In the genomic region with DNA sequence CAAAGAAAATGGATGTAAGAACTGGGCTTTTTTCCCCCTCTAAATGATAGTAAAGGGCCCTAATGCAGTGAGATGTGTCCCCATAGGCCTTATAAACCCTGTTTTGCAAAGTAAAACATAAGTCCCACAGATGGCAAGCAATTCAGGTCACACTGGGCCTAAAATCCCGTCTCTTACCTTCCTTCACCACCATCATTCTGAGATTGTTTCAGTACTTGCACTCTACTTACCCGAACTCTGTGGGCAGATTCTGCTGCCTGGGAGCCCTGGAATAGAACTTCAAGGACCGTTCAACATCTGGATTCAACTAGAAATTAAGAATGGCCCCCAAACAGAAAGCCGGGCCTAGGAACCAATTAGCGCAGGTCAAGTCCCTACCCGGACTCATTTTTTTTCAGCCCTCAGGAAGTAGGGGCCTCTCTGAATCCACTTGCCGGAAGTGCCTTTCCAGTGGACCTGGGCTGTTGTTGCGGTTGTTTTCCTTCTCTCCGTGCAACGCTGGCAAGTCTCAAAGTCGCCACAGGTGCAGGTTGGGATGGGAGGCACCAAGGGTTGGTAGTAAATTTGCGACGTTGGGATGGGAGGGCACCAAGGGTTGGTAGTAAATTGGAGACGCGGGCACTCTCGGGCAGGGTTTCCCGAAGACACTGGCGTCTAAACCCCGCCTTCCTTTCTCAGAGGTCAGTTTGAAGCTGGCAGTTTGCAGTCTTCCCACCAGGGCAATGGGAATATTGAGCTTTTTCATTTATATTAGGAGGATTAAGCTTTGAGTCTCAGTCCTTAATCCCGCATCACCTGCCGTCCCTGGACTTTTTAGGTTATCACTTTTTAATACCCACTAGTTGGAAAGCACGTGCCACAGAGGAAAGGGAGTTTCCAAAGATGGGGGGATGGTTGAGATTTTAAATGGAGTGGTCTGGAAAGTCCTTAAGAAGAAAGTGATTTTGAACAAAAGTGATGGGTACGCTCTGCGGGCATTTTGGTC, we compare ENCODE assay signal across 1 cellular context.
TF ChIP-seq lines count a peak whose summit lies in the region.

A gene with protein sequence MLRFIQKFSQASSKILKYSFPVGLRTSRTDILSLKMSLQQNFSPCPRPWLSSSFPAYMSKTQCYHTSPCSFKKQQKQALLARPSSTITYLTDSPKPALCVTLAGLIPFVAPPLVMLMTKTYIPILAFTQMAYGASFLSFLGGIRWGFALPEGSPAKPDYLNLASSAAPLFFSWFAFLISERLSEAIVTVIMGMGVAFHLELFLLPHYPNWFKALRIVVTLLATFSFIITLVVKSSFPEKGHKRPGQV (plus strand): TSS at position 429 of the 985 bp plus-strand sequence. CDS start 2,888 bp downstream, outside the sequence.

TF ChIP-seq in K562, 482 proteins besides CTCF, POLR2A, EP300 and RAD21 (continued from another document and continues in another):
- TF ChIP-seq, protein P1, sequence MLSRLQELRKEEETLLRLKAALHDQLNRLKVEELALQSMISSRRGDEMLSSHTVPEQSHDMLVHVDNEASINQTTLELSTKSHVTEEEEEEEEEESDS (CRISPR knock-in tag; IDR thresholded peaks at IDR 0.05), result no peak
- TF ChIP-seq NRF1 (conservative IDR thresholded peaks at IDR 0.05 in 1 of 2, IDR thresholded peaks at IDR 0.05 in 1 of 2) (peak in 1 of 2 experiments; percentile 30; a peak in 2 of 4 replicates), HNRNPK (IDR thresholded peaks at IDR 0.05; ENCODE audit: low read depth, low read length, poor library complexity, severe bottlenecking) (no peak), CBX1 (IDR thresholded peaks at IDR 0.05; ENCODE audit: low read depth) (peak; percentile 52), STAT5B (CRISPR knock-in tag; IDR thresholded peaks at IDR 0.05) (no peak), PML (IDR thresholded peaks at IDR 0.05; ENCODE audit: low read length) (peak; percentile 87), LCOR (CRISPR knock-in tag; IDR thresholded peaks at IDR 0.05) (peak; percentile 57; the same call in 1 of the 2 replicates), SREBF1 (IDR thresholded peaks at IDR 0.05; ENCODE audit: borderline replicate concordance, low read depth, low read length) (no peak), TSC22D4 (tag; IDR thresholded peaks at IDR 0.05) (no peak), FUS (optimal IDR thresholded peaks at IDR 0.05; ENCODE audit: low read depth, low read length) (no peak), ESRRB (CRISPR knock-in tag; IDR thresholded peaks at IDR 0.05; ENCODE audit: borderline replicate concordance) (peak; percentile 62; the same call in 1 of the 2 replicates), PPARD (CRISPR knock-in tag; IDR thresholded peaks at IDR 0.05) (no peak), ZNF124 (CRISPR knock-in tag; IDR thresholded peaks at IDR 0.05) (no peak), HDAC1 (IDR thresholded peaks at IDR 0.05) (peak in 1 of 2 experiments; percentile 90; a peak in 2 of 4 replicates), KAT7 (CRISPR knock-in tag; IDR thresholded peaks at IDR 0.05; ENCODE audit: borderline replicate concordance) (peak; percentile 4; the same call in 1 of the 2 replicates), ZNF224 (CRISPR knock-in tag; IDR thresholded peaks at IDR 0.05) (no peak), NR2C2 (CRISPR knock-in tag; IDR thresholded peaks at IDR 0.05) (peak; percentile 65), NR2C2 (tag; IDR thresholded peaks at IDR 0.05) (peak; percentile 87), MEF2A (IDR thresholded peaks at IDR 0.05; ENCODE audit: control insufficient read depth, low read depth, low read length) (no peak), PCBP2 (IDR thresholded peaks at IDR 0.05; ENCODE audit: low read depth, low read length, poor library complexity, severe bottlenecking) (no peak), POLR2AphosphoS5 (IDR thresholded peaks at IDR 0.05; ENCODE audit: control insufficient read depth, insufficient read depth, low read depth, low read length) (peak; percentile 90), ZNF184 (CRISPR knock-in tag; IDR thresholded peaks at IDR 0.05) (no peak), DIDO1 (tag; IDR thresholded peaks at IDR 0.05; ENCODE audit: low read depth) (peak; percentile 96), ZKSCAN8 (CRISPR knock-in tag; IDR thresholded peaks at IDR 0.05) (no peak), SOX6 (IDR thresholded peaks at IDR 0.05) (peak; percentile 64), ZNF146 (CRISPR knock-in tag; IDR thresholded peaks at IDR 0.05; ENCODE audit: unreplicated experiment) (no peak), RFX7 (CRISPR knock-in tag; IDR thresholded peaks at IDR 0.05) (no peak), LEF1 (IDR thresholded peaks at IDR 0.05) (peak; percentile 26; the same call in 1 of the 2 replicates), PYGO2 (tag; IDR thresholded peaks at IDR 0.05) (peak; percentile 58; the same call in 1 of the 2 replicates), JUNB (CRISPR knock-in tag; conservative IDR thresholded peaks at IDR 0.05) (no peak), ZSCAN32 (CRISPR knock-in tag; IDR thresholded peaks at IDR 0.05) (no peak), EWSR1 (IDR thresholded peaks at IDR 0.05; ENCODE audit: borderline replicate concordance, low read depth, partially characterized antibody) (no peak), ARHGAP35 (IDR thresholded peaks at IDR 0.05; ENCODE audit: partially characterized antibody) (no peak), PRMT5 (CRISPR knock-in tag; IDR thresholded peaks at IDR 0.05) (no peak), FIP1L1 (IDR thresholded peaks at IDR 0.05; ENCODE audit: low read depth, low read length, poor library complexity, severe bottlenecking) (no peak), KLF13 (tag; IDR thresholded peaks at IDR 0.05; ENCODE audit: borderline replicate concordance, low read depth) (no peak), KLF16 (IDR thresholded peaks at IDR 0.05) (no peak), HNRNPLL (IDR thresholded peaks at IDR 0.05; ENCODE audit: low read depth, low read length, poor library complexity, severe bottlenecking) (peak; percentile 63), RHOXF2B (CRISPR knock-in tag; conservative IDR thresholded peaks at IDR 0.05) (no peak), HNRNPL (IDR thresholded peaks at IDR 0.05; ENCODE audit: low read depth, low read length) (no peak), SRSF1 (IDR thresholded peaks at IDR 0.05; ENCODE audit: low read depth, low read length) (no peak), HEY1 (CRISPR knock-in tag; IDR thresholded peaks at IDR 0.05; ENCODE audit: borderline replicate concordance) (no peak), GABPA (tag; conservative IDR thresholded peaks at IDR 0.05; ENCODE audit: low read depth) (peak; percentile 100), GTF2E2 (tag; IDR thresholded peaks at IDR 0.05) (peak; percentile 99), ZNF696 (CRISPR knock-in tag; conservative IDR thresholded peaks at IDR 0.05) (no peak), PHB2 (IDR thresholded peaks at IDR 0.05; ENCODE audit: low read depth) (no peak), TCF7 (IDR thresholded peaks at IDR 0.05; ENCODE audit: borderline replicate concordance) (no peak), ZNF282 (CRISPR knock-in tag; IDR thresholded peaks at IDR 0.05) (no peak), ETV6 (IDR thresholded peaks at IDR 0.05; ENCODE audit: borderline replicate concordance in 1 of 2, low read depth in 2 of 2, low read length in 1 of 2) (no peak; a peak in 1 of 4 replicates), ETV6 (CRISPR knock-in tag; IDR thresholded peaks at IDR 0.05; ENCODE audit: borderline replicate concordance) (no peak), SMAD1 (IDR thresholded peaks at IDR 0.05; ENCODE audit: low read depth, low read length, partially characterized antibody) (peak; percentile 36), NR4A1 (CRISPR knock-in tag; IDR thresholded peaks at IDR 0.05) (no peak), NR4A1 (tag; IDR thresholded peaks at IDR 0.05) (0 out of 2 replicates have a peak, but pooled peaks have one; percentile 35), NCOA1 (IDR thresholded peaks at IDR 0.05; ENCODE audit: low read depth) (peak; percentile 99), MEIS2 (IDR thresholded peaks at IDR 0.05; ENCODE audit: partially characterized antibody) (no peak), ILK (tag; IDR thresholded peaks at IDR 0.05; ENCODE audit: borderline replicate concordance, low read depth) (no peak), ZNF444 (CRISPR knock-in tag; IDR thresholded peaks at IDR 0.05) (no peak), ZNF212 (CRISPR knock-in tag; IDR thresholded peaks at IDR 0.05) (no peak), RBM17 (IDR thresholded peaks at IDR 0.05; ENCODE audit: borderline replicate concordance, low read depth, low read length) (no peak)
- TF ChIP-seq, protein P2, sequence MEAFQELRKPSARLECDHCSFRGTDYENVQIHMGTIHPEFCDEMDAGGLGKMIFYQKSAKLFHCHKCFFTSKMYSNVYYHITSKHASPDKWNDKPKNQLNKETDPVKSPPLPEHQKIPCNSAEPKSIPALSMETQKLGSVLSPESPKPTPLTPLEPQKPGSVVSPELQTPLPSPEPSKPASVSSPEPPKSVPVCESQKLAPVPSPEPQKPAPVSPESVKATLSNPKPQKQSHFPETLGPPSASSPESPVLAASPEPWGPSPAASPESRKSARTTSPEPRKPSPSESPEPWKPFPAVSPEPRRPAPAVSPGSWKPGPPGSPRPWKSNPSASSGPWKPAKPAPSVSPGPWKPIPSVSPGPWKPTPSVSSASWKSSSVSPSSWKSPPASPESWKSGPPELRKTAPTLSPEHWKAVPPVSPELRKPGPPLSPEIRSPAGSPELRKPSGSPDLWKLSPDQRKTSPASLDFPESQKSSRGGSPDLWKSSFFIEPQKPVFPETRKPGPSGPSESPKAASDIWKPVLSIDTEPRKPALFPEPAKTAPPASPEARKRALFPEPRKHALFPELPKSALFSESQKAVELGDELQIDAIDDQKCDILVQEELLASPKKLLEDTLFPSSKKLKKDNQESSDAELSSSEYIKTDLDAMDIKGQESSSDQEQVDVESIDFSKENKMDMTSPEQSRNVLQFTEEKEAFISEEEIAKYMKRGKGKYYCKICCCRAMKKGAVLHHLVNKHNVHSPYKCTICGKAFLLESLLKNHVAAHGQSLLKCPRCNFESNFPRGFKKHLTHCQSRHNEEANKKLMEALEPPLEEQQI (IDR thresholded peaks at IDR 0.05), result peak; percentile 78; the same call in 1 of the 2 replicates
- TF ChIP-seq, protein P3, sequence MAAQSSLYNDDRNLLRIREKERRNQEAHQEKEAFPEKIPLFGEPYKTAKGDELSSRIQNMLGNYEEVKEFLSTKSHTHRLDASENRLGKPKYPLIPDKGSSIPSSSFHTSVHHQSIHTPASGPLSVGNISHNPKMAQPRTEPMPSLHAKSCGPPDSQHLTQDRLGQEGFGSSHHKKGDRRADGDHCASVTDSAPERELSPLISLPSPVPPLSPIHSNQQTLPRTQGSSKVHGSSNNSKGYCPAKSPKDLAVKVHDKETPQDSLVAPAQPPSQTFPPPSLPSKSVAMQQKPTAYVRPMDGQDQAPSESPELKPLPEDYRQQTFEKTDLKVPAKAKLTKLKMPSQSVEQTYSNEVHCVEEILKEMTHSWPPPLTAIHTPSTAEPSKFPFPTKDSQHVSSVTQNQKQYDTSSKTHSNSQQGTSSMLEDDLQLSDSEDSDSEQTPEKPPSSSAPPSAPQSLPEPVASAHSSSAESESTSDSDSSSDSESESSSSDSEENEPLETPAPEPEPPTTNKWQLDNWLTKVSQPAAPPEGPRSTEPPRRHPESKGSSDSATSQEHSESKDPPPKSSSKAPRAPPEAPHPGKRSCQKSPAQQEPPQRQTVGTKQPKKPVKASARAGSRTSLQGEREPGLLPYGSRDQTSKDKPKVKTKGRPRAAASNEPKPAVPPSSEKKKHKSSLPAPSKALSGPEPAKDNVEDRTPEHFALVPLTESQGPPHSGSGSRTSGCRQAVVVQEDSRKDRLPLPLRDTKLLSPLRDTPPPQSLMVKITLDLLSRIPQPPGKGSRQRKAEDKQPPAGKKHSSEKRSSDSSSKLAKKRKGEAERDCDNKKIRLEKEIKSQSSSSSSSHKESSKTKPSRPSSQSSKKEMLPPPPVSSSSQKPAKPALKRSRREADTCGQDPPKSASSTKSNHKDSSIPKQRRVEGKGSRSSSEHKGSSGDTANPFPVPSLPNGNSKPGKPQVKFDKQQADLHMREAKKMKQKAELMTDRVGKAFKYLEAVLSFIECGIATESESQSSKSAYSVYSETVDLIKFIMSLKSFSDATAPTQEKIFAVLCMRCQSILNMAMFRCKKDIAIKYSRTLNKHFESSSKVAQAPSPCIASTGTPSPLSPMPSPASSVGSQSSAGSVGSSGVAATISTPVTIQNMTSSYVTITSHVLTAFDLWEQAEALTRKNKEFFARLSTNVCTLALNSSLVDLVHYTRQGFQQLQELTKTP (IDR thresholded peaks at IDR 0.05; ENCODE audit: low read depth in 1 of 2, partially characterized antibody in 2 of 2), result peak; percentile 45 to 72
- TF ChIP-seq, protein P4, sequence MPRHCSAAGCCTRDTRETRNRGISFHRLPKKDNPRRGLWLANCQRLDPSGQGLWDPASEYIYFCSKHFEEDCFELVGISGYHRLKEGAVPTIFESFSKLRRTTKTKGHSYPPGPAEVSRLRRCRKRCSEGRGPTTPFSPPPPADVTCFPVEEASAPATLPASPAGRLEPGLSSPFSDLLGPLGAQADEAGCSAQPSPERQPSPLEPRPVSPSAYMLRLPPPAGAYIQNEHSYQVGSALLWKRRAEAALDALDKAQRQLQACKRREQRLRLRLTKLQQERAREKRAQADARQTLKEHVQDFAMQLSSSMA (CRISPR knock-in tag; IDR thresholded peaks at IDR 0.05), result no peak
- TF ChIP-seq, protein P5, sequence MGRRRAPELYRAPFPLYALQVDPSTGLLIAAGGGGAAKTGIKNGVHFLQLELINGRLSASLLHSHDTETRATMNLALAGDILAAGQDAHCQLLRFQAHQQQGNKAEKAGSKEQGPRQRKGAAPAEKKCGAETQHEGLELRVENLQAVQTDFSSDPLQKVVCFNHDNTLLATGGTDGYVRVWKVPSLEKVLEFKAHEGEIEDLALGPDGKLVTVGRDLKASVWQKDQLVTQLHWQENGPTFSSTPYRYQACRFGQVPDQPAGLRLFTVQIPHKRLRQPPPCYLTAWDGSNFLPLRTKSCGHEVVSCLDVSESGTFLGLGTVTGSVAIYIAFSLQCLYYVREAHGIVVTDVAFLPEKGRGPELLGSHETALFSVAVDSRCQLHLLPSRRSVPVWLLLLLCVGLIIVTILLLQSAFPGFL (CRISPR knock-in tag; IDR thresholded peaks at IDR 0.05), result 0 out of 2 replicates have a peak, but pooled peaks have one; percentile 86
- TF ChIP-seq, protein P6, sequence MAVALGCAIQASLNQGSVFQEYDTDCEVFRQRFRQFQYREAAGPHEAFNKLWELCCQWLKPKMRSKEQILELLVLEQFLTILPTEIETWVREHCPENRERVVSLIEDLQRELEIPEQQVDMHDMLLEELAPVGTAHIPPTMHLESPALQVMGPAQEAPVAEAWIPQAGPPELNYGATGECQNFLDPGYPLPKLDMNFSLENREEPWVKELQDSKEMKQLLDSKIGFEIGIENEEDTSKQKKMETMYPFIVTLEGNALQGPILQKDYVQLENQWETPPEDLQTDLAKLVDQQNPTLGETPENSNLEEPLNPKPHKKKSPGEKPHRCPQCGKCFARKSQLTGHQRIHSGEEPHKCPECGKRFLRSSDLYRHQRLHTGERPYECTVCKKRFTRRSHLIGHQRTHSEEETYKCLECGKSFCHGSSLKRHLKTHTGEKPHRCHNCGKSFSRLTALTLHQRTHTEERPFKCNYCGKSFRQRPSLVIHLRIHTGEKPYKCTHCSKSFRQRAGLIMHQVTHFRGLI (CRISPR knock-in tag; IDR thresholded peaks at IDR 0.05), result no peak; the same call in 1 of the 2 replicates
- TF ChIP-seq, protein P7, sequence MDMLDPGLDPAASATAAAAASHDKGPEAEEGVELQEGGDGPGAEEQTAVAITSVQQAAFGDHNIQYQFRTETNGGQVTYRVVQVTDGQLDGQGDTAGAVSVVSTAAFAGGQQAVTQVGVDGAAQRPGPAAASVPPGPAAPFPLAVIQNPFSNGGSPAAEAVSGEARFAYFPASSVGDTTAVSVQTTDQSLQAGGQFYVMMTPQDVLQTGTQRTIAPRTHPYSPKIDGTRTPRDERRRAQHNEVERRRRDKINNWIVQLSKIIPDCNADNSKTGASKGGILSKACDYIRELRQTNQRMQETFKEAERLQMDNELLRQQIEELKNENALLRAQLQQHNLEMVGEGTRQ (CRISPR knock-in tag; IDR thresholded peaks at IDR 0.05), result no peak; the same call in 1 of the 2 replicates
